Comparison of ENCODE assay signal across 20 cellular contexts in the genomic region with DNA sequence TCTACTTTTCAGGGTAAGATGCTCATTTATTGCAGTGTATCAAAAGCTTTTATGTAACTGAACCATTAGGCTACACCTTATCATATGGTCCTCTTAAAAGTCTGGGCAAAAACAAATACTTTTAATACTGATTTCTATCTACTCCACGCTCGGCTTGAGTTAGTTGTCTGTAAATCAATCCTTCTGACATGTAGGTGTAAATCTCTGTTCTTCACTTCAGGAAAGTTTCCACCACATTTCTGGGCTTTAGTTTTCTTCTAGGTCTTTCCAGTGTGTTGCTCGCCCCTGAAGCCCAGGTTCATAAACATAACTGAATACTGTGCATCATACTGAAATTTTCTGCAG.
DNase-seq lines count a peak whose midpoint lies in the region; ATAC-seq lines count a peak whose summit lies in the region.
"Had no signal": no experiment of that assay in that cellular context is flagged by ENCODE, and none has a peak within 500 bp of the region (broad histone marks: within the 10 kb centered on the region; RNA-seq: fewer than 3 reads in every experiment).

No MANE protein-coding gene starts in this region.

- ATAC-seq in GM18502 (IDR thresholded peaks at IDR 0.05; ENCODE audit: poor library complexity, unreplicated experiment) (peak; percentile 32), GM19324 (IDR thresholded peaks at IDR 0.05; ENCODE audit: low FRiP score, unreplicated experiment) (peak; percentile 7), HG02759 (IDR thresholded peaks at IDR 0.05; ENCODE audit: unreplicated experiment) (peak; percentile 18), HG03378 (IDR thresholded peaks at IDR 0.05; ENCODE audit: unreplicated experiment) (peak; percentile 21), HG02884 (IDR thresholded peaks at IDR 0.05; ENCODE audit: unreplicated experiment) (no peak)
- ATAC-seq: left ventricle myocardium superior had no signal

- DNase-seq in NCI-H345 treated with DMSO at 0.1 percent for 48 hours (lab: John Stamatoyannopoulos, UW; ENCODE audit: unreplicated experiment) (no peak), HUDEP-2 (lab: John Stamatoyannopoulos, UW; ENCODE audit: unreplicated experiment in 76 of 76) (no peak), EL (no peak)
- DNase-seq: 8988T; activated naive CD4-positive, alpha-beta T cell treated with anti-CD3 and anti-CD28 coated beads for 36 hours; Caco-2; effector CD8-positive, alpha-beta T cell; left ventricle myocardium superior; NCI-H1048; NCI-H2081 treated with DMSO at 0.1 percent for 48 hours; NCI-H524 treated with DMSO at 0.1 percent for 48 hours; retina; Right ventricle myocardium superior; stimulated activated CD4-positive, alpha-beta T cell treated with anti-CD3 and anti-CD28 coated beads, Interleukin-12 subunit alpha, Interleukin-12 subunit beta, amount 100 ng/mL, for 4 hours; T-helper 1 cell had no signal
